ENCODE assay signal across 1 cellular context in genomic region chr20:5781798-5782750, GRCh38.
A peak's percentile ranks its signal among the peaks of the same experiment; 100 is the strongest.
TF ChIP-seq lines count a peak whose summit lies in the region.

No MANE protein-coding gene starts in this region.

TF ChIP-seq in K562, 482 proteins besides CTCF, POLR2A, EP300 and RAD21 (continued from another document and continues in another):
- no peak for TF ChIP-seq RREB1 (CRISPR knock-in tag; IDR thresholded peaks at IDR 0.05)
- TF ChIP-seq, protein P1, sequence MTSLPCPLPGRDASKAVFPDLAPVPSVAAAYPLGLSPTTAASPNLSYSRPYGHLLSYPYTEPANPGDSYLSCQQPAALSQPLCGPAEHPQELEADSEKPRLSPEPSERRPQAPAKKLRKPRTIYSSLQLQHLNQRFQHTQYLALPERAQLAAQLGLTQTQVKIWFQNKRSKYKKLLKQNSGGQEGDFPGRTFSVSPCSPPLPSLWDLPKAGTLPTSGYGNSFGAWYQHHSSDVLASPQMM (CRISPR knock-in tag; IDR thresholded peaks at IDR 0.05): no peak
- TF ChIP-seq ZFP30 (CRISPR knock-in tag; IDR thresholded peaks at IDR 0.05; ENCODE audit: borderline replicate concordance): no peak
- peak; percentile 27 for TF ChIP-seq CXXC5 (CRISPR knock-in tag; IDR thresholded peaks at IDR 0.05)
- TF ChIP-seq ZBED1 (IDR thresholded peaks at IDR 0.05): no peak
- TF ChIP-seq ZNF347 (CRISPR knock-in tag; IDR thresholded peaks at IDR 0.05; ENCODE audit: low read depth): no peak
- 0 out of 2 replicates have a peak, but pooled peaks have one; percentile 23 for TF ChIP-seq GATAD2A (IDR thresholded peaks at IDR 0.05)
- no peak for TF ChIP-seq HDAC3 (IDR thresholded peaks at IDR 0.05; ENCODE audit: borderline replicate concordance, partially characterized antibody)
- TF ChIP-seq ETV5 (CRISPR knock-in tag; IDR thresholded peaks at IDR 0.05; ENCODE audit: low read depth): 0 out of 2 replicates have a peak, but pooled peaks have one; percentile 28
- TF ChIP-seq RCOR1 (IDR thresholded peaks at IDR 0.05; ENCODE audit: borderline replicate concordance in 1 of 2, low read depth in 2 of 2, low read length in 2 of 2): peak; percentile 28 to 56; a peak in 2 of 4 replicates
- no peak for TF ChIP-seq FOXA3 (CRISPR knock-in tag; conservative IDR thresholded peaks at IDR 0.05 in 1 of 2, IDR thresholded peaks at IDR 0.05 in 1 of 2)
- TF ChIP-seq, protein P2, sequence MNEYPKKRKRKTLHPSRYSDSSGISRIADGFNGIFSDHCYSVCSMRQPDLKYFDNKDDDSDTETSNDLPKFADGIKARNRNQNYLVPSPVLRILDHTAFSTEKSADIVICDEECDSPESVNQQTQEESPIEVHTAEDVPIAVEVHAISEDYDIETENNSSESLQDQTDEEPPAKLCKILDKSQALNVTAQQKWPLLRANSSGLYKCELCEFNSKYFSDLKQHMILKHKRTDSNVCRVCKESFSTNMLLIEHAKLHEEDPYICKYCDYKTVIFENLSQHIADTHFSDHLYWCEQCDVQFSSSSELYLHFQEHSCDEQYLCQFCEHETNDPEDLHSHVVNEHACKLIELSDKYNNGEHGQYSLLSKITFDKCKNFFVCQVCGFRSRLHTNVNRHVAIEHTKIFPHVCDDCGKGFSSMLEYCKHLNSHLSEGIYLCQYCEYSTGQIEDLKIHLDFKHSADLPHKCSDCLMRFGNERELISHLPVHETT (CRISPR knock-in tag; conservative IDR thresholded peaks at IDR 0.05 in 1 of 2, IDR thresholded peaks at IDR 0.05 in 1 of 2): no peak
- peak; percentile 90 for TF ChIP-seq CBFA2T2 (conservative IDR thresholded peaks at IDR 0.05)
- TF ChIP-seq SRSF3 (IDR thresholded peaks at IDR 0.05; ENCODE audit: insufficient read depth, low read length): no peak
- no peak for TF ChIP-seq ILF3 (IDR thresholded peaks at IDR 0.05; ENCODE audit: borderline replicate concordance)
- TF ChIP-seq ZBTB34 (CRISPR knock-in tag; IDR thresholded peaks at IDR 0.05): no peak
- TF ChIP-seq GATA2 (CRISPR knock-in tag; IDR thresholded peaks at IDR 0.05): 0 out of 2 replicates have a peak, but pooled peaks have one; percentile 26
- peak; percentile 92 for TF ChIP-seq HMBOX1 (IDR thresholded peaks at IDR 0.05)
- peak; percentile 83 for TF ChIP-seq TAL1 (IDR thresholded peaks at IDR 0.05)
- no peak for TF ChIP-seq SMAD2 (IDR thresholded peaks at IDR 0.05; ENCODE audit: low read depth, low read length)
- no peak for TF ChIP-seq SRSF1 (IDR thresholded peaks at IDR 0.05; ENCODE audit: low read depth, low read length)
- no peak for TF ChIP-seq HNRNPK (IDR thresholded peaks at IDR 0.05; ENCODE audit: low read depth, low read length, poor library complexity, severe bottlenecking)
- TF ChIP-seq ID3 (CRISPR knock-in tag; IDR thresholded peaks at IDR 0.05): no peak
- TF ChIP-seq ID3 (tag; IDR thresholded peaks at IDR 0.05): 0 out of 2 replicates have a peak, but pooled peaks have one; percentile 34
- TF ChIP-seq, protein P3, sequence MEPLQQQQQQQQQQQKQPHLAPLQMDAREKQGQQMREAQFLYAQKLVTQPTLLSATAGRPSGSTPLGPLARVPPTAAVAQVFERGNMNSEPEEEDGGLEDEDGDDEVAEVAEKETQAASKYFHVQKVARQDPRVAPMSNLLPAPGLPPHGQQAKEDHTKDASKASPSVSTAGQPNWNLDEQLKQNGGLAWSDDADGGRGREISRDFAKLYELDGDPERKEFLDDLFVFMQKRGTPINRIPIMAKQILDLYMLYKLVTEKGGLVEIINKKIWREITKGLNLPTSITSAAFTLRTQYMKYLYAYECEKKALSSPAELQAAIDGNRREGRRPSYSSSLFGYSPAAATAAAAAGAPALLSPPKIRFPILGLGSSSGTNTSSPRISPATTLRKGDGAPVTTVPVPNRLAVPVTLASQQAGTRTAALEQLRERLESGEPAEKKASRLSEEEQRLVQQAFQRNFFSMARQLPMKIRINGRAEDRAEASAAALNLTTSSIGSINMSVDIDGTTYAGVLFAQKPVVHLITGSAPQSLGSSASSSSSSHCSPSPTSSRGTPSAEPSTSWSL (CRISPR knock-in tag; IDR thresholded peaks at IDR 0.05; ENCODE audit: borderline replicate concordance): no peak
- TF ChIP-seq TEAD4 (IDR thresholded peaks at IDR 0.05; ENCODE audit: low read length): peak; percentile 88
- no peak for TF ChIP-seq TEAD4 (CRISPR knock-in tag; IDR thresholded peaks at IDR 0.05; ENCODE audit: borderline replicate concordance)
- no peak for TF ChIP-seq ZHX1 (conservative IDR thresholded peaks at IDR 0.05; ENCODE audit: low read length)
- TF ChIP-seq JUNB (CRISPR knock-in tag; conservative IDR thresholded peaks at IDR 0.05): no peak
- no peak for TF ChIP-seq PRMT5 (CRISPR knock-in tag; IDR thresholded peaks at IDR 0.05)
- no peak for TF ChIP-seq PURB (CRISPR knock-in tag; IDR thresholded peaks at IDR 0.05; ENCODE audit: low read depth)
- no peak for TF ChIP-seq ZNF764 (CRISPR knock-in tag; IDR thresholded peaks at IDR 0.05; ENCODE audit: low read depth)
- no peak for TF ChIP-seq GABPB1 (CRISPR knock-in tag; IDR thresholded peaks at IDR 0.05)
- TF ChIP-seq TFAM (CRISPR knock-in tag; conservative IDR thresholded peaks at IDR 0.05): no peak
- TF ChIP-seq, protein P4, sequence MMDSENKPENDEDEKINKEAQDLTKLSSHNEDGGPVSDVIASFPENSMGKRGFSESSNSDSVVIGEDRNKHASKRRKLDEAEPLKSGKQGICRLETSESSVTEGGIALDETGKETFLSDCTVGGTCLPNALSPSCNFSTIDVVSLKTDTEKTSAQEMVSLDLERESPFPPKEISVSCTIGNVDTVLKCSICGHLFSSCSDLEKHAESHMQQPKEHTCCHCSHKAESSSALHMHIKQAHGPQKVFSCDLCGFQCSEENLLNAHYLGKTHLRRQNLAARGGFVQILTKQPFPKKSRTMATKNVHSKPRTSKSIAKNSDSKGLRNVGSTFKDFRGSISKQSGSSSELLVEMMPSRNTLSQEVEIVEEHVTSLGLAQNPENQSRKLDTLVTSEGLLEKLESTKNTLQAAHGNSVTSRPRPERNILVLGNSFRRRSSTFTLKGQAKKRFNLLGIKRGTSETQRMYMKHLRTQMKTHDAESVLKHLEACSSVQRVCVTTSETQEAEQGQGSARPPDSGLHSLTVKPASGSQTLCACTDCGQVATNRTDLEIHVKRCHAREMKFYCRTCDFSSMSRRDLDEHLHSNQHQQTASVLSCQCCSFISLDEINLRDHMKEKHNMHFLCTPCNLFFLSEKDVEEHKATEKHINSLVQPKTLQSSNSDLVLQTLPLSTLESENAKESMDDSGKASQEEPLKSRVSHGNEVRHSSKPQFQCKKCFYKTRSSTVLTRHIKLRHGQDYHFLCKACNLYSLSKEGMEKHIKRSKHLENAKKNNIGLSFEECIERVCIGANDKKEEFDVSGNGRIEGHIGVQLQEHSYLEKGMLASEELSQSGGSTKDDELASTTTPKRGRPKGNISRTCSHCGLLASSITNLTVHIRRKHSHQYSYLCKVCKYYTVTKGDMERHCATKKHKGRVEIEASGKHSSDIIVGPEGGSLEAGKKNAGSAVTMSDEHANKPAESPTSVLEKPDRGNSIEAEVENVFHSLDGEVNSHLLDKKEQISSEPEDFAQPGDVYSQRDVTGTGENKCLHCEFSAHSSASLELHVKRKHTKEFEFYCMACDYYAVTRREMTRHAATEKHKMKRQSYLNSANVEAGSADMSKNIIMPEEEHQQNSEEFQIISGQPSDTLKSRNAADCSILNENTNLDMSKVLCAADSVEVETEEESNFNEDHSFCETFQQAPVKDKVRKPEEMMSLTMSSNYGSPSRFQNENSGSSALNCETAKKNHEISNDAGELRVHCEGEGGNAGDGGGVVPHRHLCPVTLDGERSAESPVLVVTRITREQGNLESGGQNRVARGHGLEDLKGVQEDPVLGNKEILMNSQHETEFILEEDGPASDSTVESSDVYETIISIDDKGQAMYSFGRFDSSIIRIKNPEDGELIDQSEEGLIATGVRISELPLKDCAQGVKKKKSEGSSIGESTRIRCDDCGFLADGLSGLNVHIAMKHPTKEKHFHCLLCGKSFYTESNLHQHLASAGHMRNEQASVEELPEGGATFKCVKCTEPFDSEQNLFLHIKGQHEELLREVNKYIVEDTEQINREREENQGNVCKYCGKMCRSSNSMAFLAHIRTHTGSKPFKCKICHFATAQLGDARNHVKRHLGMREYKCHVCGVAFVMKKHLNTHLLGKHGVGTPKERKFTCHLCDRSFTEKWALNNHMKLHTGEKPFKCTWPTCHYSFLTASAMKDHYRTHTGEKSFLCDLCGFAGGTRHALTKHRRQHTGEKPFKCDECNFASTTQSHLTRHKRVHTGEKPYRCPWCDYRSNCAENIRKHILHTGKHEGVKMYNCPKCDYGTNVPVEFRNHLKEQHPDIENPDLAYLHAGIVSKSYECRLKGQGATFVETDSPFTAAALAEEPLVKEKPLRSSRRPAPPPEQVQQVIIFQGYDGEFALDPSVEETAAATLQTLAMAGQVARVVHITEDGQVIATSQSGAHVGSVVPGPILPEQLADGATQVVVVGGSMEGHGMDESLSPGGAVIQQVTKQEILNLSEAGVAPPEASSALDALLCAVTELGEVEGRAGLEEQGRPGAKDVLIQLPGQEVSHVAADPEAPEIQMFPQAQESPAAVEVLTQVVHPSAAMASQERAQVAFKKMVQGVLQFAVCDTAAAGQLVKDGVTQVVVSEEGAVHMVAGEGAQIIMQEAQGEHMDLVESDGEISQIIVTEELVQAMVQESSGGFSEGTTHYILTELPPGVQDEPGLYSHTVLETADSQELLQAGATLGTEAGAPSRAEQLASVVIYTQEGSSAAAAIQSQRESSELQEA (IDR thresholded peaks at IDR 0.05; ENCODE audit: low read depth): no peak
- TF ChIP-seq ZFX (CRISPR knock-in tag; IDR thresholded peaks at IDR 0.05): peak; percentile 55
